In the genomic region with DNA sequence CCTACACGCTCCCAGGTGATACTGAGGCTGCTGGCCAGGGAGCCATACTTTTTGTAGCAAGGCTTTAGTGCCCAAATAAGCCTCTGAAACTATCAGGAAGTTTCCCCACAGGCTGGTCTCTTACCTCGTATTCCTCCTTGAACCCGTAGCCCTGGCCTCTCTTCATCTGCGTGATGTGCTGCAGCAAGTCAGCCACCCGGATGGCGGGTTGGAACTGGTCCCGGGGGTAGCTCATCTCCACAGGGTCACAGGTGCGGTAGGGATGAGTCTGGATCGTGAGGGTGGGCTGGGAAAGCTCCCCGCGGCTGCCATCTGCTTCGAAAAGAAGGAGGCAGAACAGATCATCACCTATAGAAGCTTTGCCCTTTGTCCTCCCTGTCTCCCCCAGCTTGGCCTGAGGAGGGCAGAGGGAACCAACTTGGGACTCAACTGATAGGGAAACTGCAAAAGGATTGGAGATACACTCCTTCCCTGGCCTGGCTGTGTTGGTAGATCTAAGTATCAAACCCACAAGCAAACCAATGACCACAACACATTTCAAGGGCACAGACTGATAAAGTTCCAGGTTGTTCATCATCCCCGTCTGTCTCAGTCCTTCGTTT, we compare ENCODE assay signal across 24 cellular contexts.
DNase-seq lines count a peak whose midpoint lies in the region; TF ChIP-seq lines count a peak whose summit lies in the region.
"Had no signal": no experiment of that assay in that cellular context is flagged by ENCODE, and none has a peak within 500 bp of the region (broad histone marks: within the 10 kb centered on the region; RNA-seq: fewer than 3 reads in every experiment).

No MANE protein-coding gene starts in this region.

- H3K79me2 ChIP-seq in neural progenitor cell (ENCODE audit: low read depth) = no peaks in the 10 kb centered on the region

- no peaks in the 10 kb centered on the region for H3K9me3 ChIP-seq in neural progenitor cell (ENCODE audit: low read depth)
- no peaks in the 10 kb centered on the region for H3K9me3 ChIP-seq in spleen
- H3K9me3 ChIP-seq: BE2C, Caco-2, HAP-1 had no signal

- no peak for TF ChIP-seq CTCF in NB4 (IDR thresholded peaks at IDR 0.05; ENCODE audit: low read depth, low read length)
- TF ChIP-seq CTCF in VCaP (conservative IDR thresholded peaks at IDR 0.05) = 0 out of 2 replicates have a peak, but pooled peaks have one; percentile 7
- no peak for TF ChIP-seq CTCF in neural progenitor cell (IDR thresholded peaks at IDR 0.05)
- TF ChIP-seq CTCF in spleen (IDR thresholded peaks at IDR 0.05 in 8 of 11, conservative IDR thresholded peaks at IDR 0.05 in 3 of 11) = no peak

- H2AFZ ChIP-seq in neural progenitor cell (replicated peaks) = no peak overlapping the region

- H4K20me1 ChIP-seq in neural progenitor cell (ENCODE audit: low read depth) = no peaks in the 10 kb centered on the region

- H3K36me3 Mint-ChIP-seq in neural progenitor cell = no peaks in the 10 kb centered on the region
- H3K36me3 Mint-ChIP-seq: IgD-negative memory B cell had no signal

- no peak overlapping the region for H3K9ac ChIP-seq in neural progenitor cell

- WGBS in spleen, 5 donors = 75 to 87% (median 81%) methylated on average over 14 of the region's 14 CpGs

- H3K4me1 Mint-ChIP-seq in neural progenitor cell = peaks cover 10% of the 10 kb centered on the region
- H3K4me1 Mint-ChIP-seq: IgD-negative memory B cell, T-helper 17 cell had no signal

- no peak overlapping the region for H3K27ac Mint-ChIP-seq in neural progenitor cell
- H3K27ac Mint-ChIP-seq: CD4-positive, alpha-beta T cell; IgD-negative memory B cell; T-helper 17 cell had no signal

- H3K27ac ChIP-seq in VCaP (no peak overlapping the region), neural progenitor cell (no peak overlapping the region), spleen (no peak overlapping the region)
- H3K27ac ChIP-seq: HL-60 had no signal

- no peak overlapping the region for H3K4me2 ChIP-seq in neural progenitor cell

- no peak for TF ChIP-seq POLR2A in NB4 (IDR thresholded peaks at IDR 0.05; ENCODE audit: extremely low read depth, insufficient read length)
- TF ChIP-seq POLR2A in spleen (IDR thresholded peaks at IDR 0.05) = no peak

- no peaks in the 10 kb centered on the region for H3K36me3 ChIP-seq in neural progenitor cell
- no peaks in the 10 kb centered on the region for H3K36me3 ChIP-seq in spleen
- H3K36me3 ChIP-seq: BE2C, HAP-1 had no signal

- intact Hi-C loops in spleen (cut with DNase I; ENCODE audit: low total_unique reads) = no loop called here

- H3K4me3 ChIP-seq in NB4 (ENCODE audit: low read depth, low read length) (no peak overlapping the region), neural progenitor cell (no peak overlapping the region), spleen (no peak overlapping the region)
- H3K4me3 ChIP-seq: HAP-1 had no signal

- peaks cover 14% of the 10 kb centered on the region for H3K4me1 ChIP-seq in neural progenitor cell
- H3K4me1 ChIP-seq in spleen = no peaks in the 10 kb centered on the region
- H3K4me1 ChIP-seq: Caco-2, HAP-1 had no signal

- H3F3A ChIP-seq in neural progenitor cell (ENCODE audit: low read depth) = no peaks in the 10 kb centered on the region

- H3K4me3 Mint-ChIP-seq in neural progenitor cell = no peak overlapping the region
- H3K4me3 Mint-ChIP-seq: CD4-positive, alpha-beta T cell; IgD-negative memory B cell; T-helper 17 cell had no signal

- peak; percentile 38 for DNase-seq in NCI-H82 (lab: John Stamatoyannopoulos, UW)
- DNase-seq in NCI-H82 treated with DMSO at 0.1 percent for 48 hours (lab: John Stamatoyannopoulos, UW; ENCODE audit: unreplicated experiment) = no peak
- DNase-seq in NB4 (ENCODE audit: low read depth) = peak; percentile 2
- peak; percentile 15 for DNase-seq in neural progenitor cell (ENCODE audit: low spot score)
- DNase-seq in spleen = no peak
- no peak for DNase-seq in DMS79 treated with DMSO at 0.1 percent for 48 hours (lab: John Stamatoyannopoulos, UW)
- no peak for DNase-seq in SIG-M5 treated with dmso at 0.1 percent for 504 hours (lab: John Stamatoyannopoulos, UW; ENCODE audit: unreplicated experiment)
- DNase-seq: BE2C; CD4-positive, alpha-beta T cell; EL; Karpas-422; MM.1S; NCI-H1092 treated with DMSO at 0.1 percent for 48 hours; NCI-H1694 treated with DMSO at 0.1 percent for 48 hours; NCI-H2107; NCI-H226; NCI-H526; SHP77; T-helper 17 cell had no signal

- H3K9me3 Mint-ChIP-seq in neural progenitor cell = no peaks in the 10 kb centered on the region
- H3K9me3 Mint-ChIP-seq: CD4-positive, alpha-beta T cell had no signal

- no peaks in the 10 kb centered on the region for H3K27me3 Mint-ChIP-seq in neural progenitor cell (ENCODE audit: insufficient read depth, low read depth)
- H3K27me3 Mint-ChIP-seq: CD4-positive, alpha-beta T cell; T-helper 17 cell had no signal

- no peaks in the 10 kb centered on the region for H3K27me3 ChIP-seq in neural progenitor cell
- no peaks in the 10 kb centered on the region for H3K27me3 ChIP-seq in spleen (replicated peaks in 1 of 7)
- H3K27me3 ChIP-seq: BE2C had no signal

Comparison
In these comparisons a context has a peak if more than half of its experiments do, and no peak if none do; other contexts are left out.
1. DNase-seq: peak in NCI-H82 (single experiment), NB4 (single experiment) and neural progenitor cell (single experiment); none in NCI-H82 treated with DMSO at 0.1 percent for 48 hours (single experiment), spleen (single experiment), DMS79 treated with DMSO at 0.1 percent for 48 hours (single experiment) and SIG-M5 treated with dmso at 0.1 percent for 504 hours (single experiment).